ENCODE assay signal across 12 cellular contexts in the genomic region with DNA sequence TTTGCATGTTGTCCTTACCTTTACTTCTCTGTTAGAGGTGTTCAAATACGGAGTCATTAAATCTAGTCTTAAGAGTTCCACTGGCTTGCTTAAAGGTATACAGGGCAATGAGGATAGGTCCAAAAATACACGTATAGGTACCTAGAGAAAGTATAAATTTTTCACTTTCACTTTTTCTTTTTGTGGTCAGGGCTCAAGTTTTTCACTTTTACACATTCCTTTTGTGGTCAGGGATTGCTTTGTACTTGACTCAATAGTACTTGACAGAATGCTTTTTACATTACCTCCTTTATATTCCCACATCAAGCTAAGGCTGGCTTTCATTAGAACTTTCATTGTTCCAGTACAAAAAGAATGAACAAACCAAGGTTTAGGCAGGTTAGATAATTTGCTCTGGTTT. TPM values are rescaled to one million over a fixed set of nuclear protein-coding genes. Genes with fewer than 3 reads are reported as not detected.
DNase-seq lines count a peak whose midpoint lies in the region; ATAC-seq, FAIRE-seq and TF ChIP-seq lines count a peak whose summit lies in the region.
"Had no signal": no experiment of that assay in that cellular context is flagged by ENCODE, and none has a peak within 500 bp of the region (broad histone marks: within the 10 kb centered on the region; RNA-seq: fewer than 3 reads in every experiment).

No MANE protein-coding gene starts in this region.

- no peaks in the 10 kb centered on the region for H3K27me3 Mint-ChIP-seq in natural killer cell (ENCODE audit: low read depth in 2 of 2)
- no peaks in the 10 kb centered on the region for H3K27me3 Mint-ChIP-seq in natural killer cell treated with Interleukin-12 subunit alpha and Interleukin-12 subunit beta and Interleukin-15 and Interleukin-18, amount 100 ng/mL, for 72 hours

- in situ Hi-C loops in astrocyte of the spinal cord (cut with HindIII; ENCODE audit: low sequenced_read_pairs), result no loop called here

- TF ChIP-seq CTCF in natural killer cell (IDR thresholded peaks at IDR 0.05) (no peak), astrocyte of the spinal cord (IDR thresholded peaks at IDR 0.05; ENCODE audit: low read depth, low read length) (no peak)

- no peaks in the 10 kb centered on the region for H3K9me3 Mint-ChIP-seq in natural killer cell
- H3K9me3 Mint-ChIP-seq in natural killer cell treated with Interleukin-12 subunit alpha and Interleukin-12 subunit beta and Interleukin-15 and Interleukin-18, amount 100 ng/mL, for 72 hours, result no peaks in the 10 kb centered on the region

- H3K36me3 Mint-ChIP-seq in natural killer cell, result peaks cover 17% of the 10 kb centered on the region
- peaks cover 25% of the 10 kb centered on the region for H3K36me3 Mint-ChIP-seq in natural killer cell treated with Interleukin-12 subunit alpha and Interleukin-12 subunit beta and Interleukin-15 and Interleukin-18, amount 100 ng/mL, for 72 hours

- H3K27ac Mint-ChIP-seq in natural killer cell, result peak overlapping the region; percentile 9 to 17
- H3K27ac Mint-ChIP-seq in natural killer cell treated with Interleukin-12 subunit alpha and Interleukin-12 subunit beta and Interleukin-15 and Interleukin-18, amount 100 ng/mL, for 72 hours, result no peak overlapping the region

- DNase-seq in natural killer cell, result no peak
- DNase-seq in natural killer cell treated with Interleukin-12 subunit alpha and Interleukin-12 subunit beta and Interleukin-15 and Interleukin-18, amount 100 ng/mL, for 72 hours (ENCODE audit: low spot score), result no peak
- DNase-seq in astrocyte of the spinal cord (ENCODE audit: low read depth, low spot score), result peak; percentile 54
- no peak for DNase-seq in GM12891 (ENCODE audit: insufficient read length, low spot score)
- DNase-seq: GF-D8, NCI-H526 treated with DMSO at 0.1 percent for 48 hours, SW 1271 had no signal

- no peak overlapping the region for H3K4me3 Mint-ChIP-seq in natural killer cell
- H3K4me3 Mint-ChIP-seq in natural killer cell treated with Interleukin-12 subunit alpha and Interleukin-12 subunit beta and Interleukin-15 and Interleukin-18, amount 100 ng/mL, for 72 hours, result no peak overlapping the region

- ATAC-seq in natural killer cell (no peak), HG03103 (IDR thresholded peaks at IDR 0.05; ENCODE audit: low read depth, unreplicated experiment) (peak; percentile 73), HG03280 (IDR thresholded peaks at IDR 0.05; ENCODE audit: unreplicated experiment) (no peak), GM21360 (IDR thresholded peaks at IDR 0.05; ENCODE audit: unreplicated experiment) (no peak), esophagus mucosa (no peak)
- no peak for ATAC-seq in natural killer cell treated with Interleukin-12 subunit alpha and Interleukin-12 subunit beta and Interleukin-15 and Interleukin-18, amount 100 ng/mL, for 72 hours

- no peak overlapping the region for H3K4me3 ChIP-seq in astrocyte of the spinal cord (ENCODE audit: low read depth, low read length)
- H3K4me3 ChIP-seq: cardiac muscle cell had no signal

- peaks cover 11 to 17% of the 10 kb centered on the region in 2 donors for H3K4me1 Mint-ChIP-seq in natural killer cell
- peaks cover 11 to 18% of the 10 kb centered on the region in 2 donors for H3K4me1 Mint-ChIP-seq in natural killer cell treated with Interleukin-12 subunit alpha and Interleukin-12 subunit beta and Interleukin-15 and Interleukin-18, amount 100 ng/mL, for 72 hours (ENCODE audit: low read depth in 2 of 2)

- no peak for FAIRE-seq in GM12891 (lab: Jason Lieb, UNC)

- TF ChIP-seq POLR2A in GM12891 (IDR thresholded peaks at IDR 0.05; ENCODE audit: low read depth, low read length), result no peak

- intact Hi-C loops in natural killer cell (cut with micrococcal nuclease), result no loop called here

TF ChIP-seq in GM12891, 5 proteins besides CTCF, POLR2A, EP300 and RAD21:
- TF ChIP-seq PAX5 (IDR thresholded peaks at IDR 0.05; ENCODE audit: insufficient read depth, low read length, severe bottlenecking) (no peak), SPI1 (IDR thresholded peaks at IDR 0.05; ENCODE audit: low read depth, low read length) (no peak)
TF ChIP-seq in GM12891: peak in this region for 0.

RNA-seq across cellular contexts. Expression of a gene that starts 21.7 kb away (rescaled TPM):
- total RNA-seq in natural killer cell (10 to 100 TPM; 14.4 to 15.5 (median 15.1) TPM), esophagus mucosa (18.1 TPM)
- total RNA-seq in natural killer cell treated with Interleukin-12 subunit alpha and Interleukin-12 subunit beta and Interleukin-15 and Interleukin-18, amount 100 ng/mL, for 72 hours, result 10 to 100 TPM; 17.6 to 27.2 TPM
- polyA plus RNA-seq in GM12891 (2012; ENCODE audit: low read depth, missing spikeins), result 7.1 TPM

RNA-seq across cellular contexts. Expression of a gene that starts 45.0 kb away (rescaled TPM):
- total RNA-seq in natural killer cell, result 10 to 100 TPM; 13.4 to 16.6 (median 13.7) TPM
- total RNA-seq in natural killer cell treated with Interleukin-12 subunit alpha and Interleukin-12 subunit beta and Interleukin-15 and Interleukin-18, amount 100 ng/mL, for 72 hours, result 10 to 100 TPM in 1 of 2 donors, 1 to 10 TPM in 1; 6.5 to 11.8 TPM
- total RNA-seq in esophagus mucosa, result 4.1 TPM
- 3.9 TPM for polyA plus RNA-seq in GM12891 (2012; ENCODE audit: low read depth, missing spikeins)

Comparison
In these comparisons a context has a peak if more than half of its experiments do, and no peak if none do; other contexts are left out.
1. H3K27ac Mint-ChIP-seq: peak in natural killer cell (2 of 2); none in natural killer cell treated with Interleukin-12 subunit alpha and Interleukin-12 subunit beta and Interleukin-15 and Interleukin-18, amount 100 ng/mL, for 72 hours (0 of 2).